Comparison of ENCODE assay signal across 2 cellular contexts in genomic region chr19:47483200-47483599, GRCh38.
TF ChIP-seq lines count a peak whose summit lies in the region.

No MANE protein-coding gene starts in this region.

TF ChIP-seq in SK-N-SH, 30 proteins besides CTCF, POLR2A, EP300 and RAD21 (continued from another document):
- no peak for TF ChIP-seq RFX5 (IDR thresholded peaks at IDR 0.05; ENCODE audit: low read length)
- TF ChIP-seq ELF1 (IDR thresholded peaks at IDR 0.05) = no peak
- no peak for TF ChIP-seq POLR2AphosphoS5 (IDR thresholded peaks at IDR 0.05; ENCODE audit: low read depth, low read length)
- TF ChIP-seq SMC3 (IDR thresholded peaks at IDR 0.05; ENCODE audit: low read depth, low read length) = no peak
- TF ChIP-seq FOSL2 (IDR thresholded peaks at IDR 0.05; ENCODE audit: borderline replicate concordance, low read depth) = no peak

TF ChIP-seq in SK-N-SH treated with all-trans-retinoic acid at 6 μM for 48 hours, 23 proteins besides CTCF, POLR2A, EP300 and RAD21 (continued from another document):
- TF ChIP-seq, protein P1, sequence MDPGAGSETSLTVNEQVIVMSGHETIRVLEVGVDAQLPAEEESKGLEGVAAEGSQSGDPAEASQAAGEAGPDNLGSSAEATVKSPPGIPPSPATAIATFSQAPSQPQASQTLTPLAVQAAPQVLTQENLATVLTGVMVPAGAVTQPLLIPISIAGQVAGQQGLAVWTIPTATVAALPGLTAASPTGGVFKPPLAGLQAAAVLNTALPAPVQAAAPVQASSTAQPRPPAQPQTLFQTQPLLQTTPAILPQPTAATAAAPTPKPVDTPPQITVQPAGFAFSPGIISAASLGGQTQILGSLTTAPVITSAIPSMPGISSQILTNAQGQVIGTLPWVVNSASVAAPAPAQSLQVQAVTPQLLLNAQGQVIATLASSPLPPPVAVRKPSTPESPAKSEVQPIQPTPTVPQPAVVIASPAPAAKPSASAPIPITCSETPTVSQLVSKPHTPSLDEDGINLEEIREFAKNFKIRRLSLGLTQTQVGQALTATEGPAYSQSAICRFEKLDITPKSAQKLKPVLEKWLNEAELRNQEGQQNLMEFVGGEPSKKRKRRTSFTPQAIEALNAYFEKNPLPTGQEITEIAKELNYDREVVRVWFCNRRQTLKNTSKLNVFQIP (CRISPR knock-in tag; IDR thresholded peaks at IDR 0.05; ENCODE audit: borderline replicate concordance, low read depth) = no peak
- TF ChIP-seq GLIS3 (CRISPR knock-in tag; IDR thresholded peaks at IDR 0.05) (no peak), ZFP30 (CRISPR knock-in tag; IDR thresholded peaks at IDR 0.05) (no peak), BACH2 (CRISPR knock-in tag; IDR thresholded peaks at IDR 0.05; ENCODE audit: borderline replicate concordance) (no peak), PPARA (CRISPR knock-in tag; IDR thresholded peaks at IDR 0.05; ENCODE audit: borderline replicate concordance) (no peak), CSDC2 (CRISPR knock-in tag; IDR thresholded peaks at IDR 0.05) (no peak), TOX (CRISPR knock-in tag; IDR thresholded peaks at IDR 0.05; ENCODE audit: borderline replicate concordance) (no peak), PATZ1 (CRISPR knock-in tag; IDR thresholded peaks at IDR 0.05; ENCODE audit: borderline replicate concordance) (no peak), SNAI2 (CRISPR knock-in tag; IDR thresholded peaks at IDR 0.05) (no peak)
TF ChIP-seq in SK-N-SH treated with all-trans-retinoic acid at 6 μM for 48 hours: peak in this region for 0.
